8 cellular contexts compared by ENCODE assay signal in the genomic region with DNA sequence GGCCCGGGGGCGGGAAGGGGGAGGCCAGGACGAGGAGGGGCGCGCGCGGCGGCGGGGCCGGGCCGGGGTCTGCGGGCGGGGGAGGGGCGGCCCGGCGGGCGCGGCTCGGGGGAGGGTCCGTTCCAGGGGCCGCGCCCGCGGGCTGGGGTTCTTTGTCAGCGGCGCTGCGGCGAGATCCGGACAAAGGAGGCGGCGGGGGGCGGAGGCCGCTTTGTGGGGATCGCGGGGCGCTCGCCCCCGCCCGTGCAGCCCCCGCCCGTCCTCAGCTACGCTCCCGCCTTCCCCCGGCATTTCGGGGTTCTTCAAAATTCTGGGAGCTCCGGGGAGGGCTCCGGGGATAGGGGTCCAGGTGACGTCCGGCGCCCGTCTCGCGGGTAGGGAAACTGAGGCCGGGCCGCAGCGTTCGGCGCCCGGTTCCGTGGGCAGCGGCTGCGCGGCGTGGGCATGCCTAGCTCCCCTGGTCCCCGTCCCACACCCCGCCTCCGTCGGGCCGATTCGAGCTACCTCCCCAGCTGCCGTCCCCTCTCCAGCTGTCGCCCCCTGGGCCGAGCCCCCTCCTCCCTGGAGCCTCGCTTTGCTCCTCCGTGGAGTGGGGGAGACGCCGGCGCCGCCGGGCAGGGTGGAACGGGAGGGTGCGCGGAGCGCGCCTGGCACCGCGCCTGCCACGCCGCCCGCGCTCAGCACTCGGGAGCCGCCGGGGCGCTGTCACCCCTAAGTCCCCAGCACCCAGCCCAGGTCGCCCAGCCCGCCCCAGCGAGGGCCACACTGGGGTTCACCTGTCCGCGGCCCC. TPM values are rescaled to one million over a fixed set of nuclear protein-coding genes. Genes with fewer than 3 reads are reported as not detected.
DNase-seq lines count a peak whose midpoint lies in the region; FAIRE-seq and TF ChIP-seq lines count a peak whose summit lies in the region.

No MANE protein-coding gene starts in this region.

- peak overlapping the region; percentile 68 for H2AFZ ChIP-seq in hepatocyte

- no peaks in the 10 kb centered on the region for H3K9me3 Mint-ChIP-seq in activated naive CD4-positive, alpha-beta T cell treated with anti-CD3 and anti-CD28 coated beads, Interleukin-2, amount 10 ng/mL, durations not matched to agents 7 days and 5 days

- peaks cover 6% of the 10 kb centered on the region for H3K36me3 Mint-ChIP-seq in activated naive CD4-positive, alpha-beta T cell treated with anti-CD3 and anti-CD28 coated beads, Interleukin-2, amount 10 ng/mL, durations not matched to agents 7 days and 5 days

- no peaks in the 10 kb centered on the region for H3K27me3 Mint-ChIP-seq in activated naive CD4-positive, alpha-beta T cell treated with anti-CD3 and anti-CD28 coated beads, Interleukin-2, amount 10 ng/mL, durations not matched to agents 7 days and 5 days

- H3K9me2 ChIP-seq in hepatocyte (replicated peaks; ENCODE audit: insufficient read depth) = no peaks in the 10 kb centered on the region

- peaks cover 53% of the 10 kb centered on the region for H3K79me2 ChIP-seq in hepatocyte

- H3K9me3 ChIP-seq in hepatocyte (ENCODE audit: low read depth) = no peaks in the 10 kb centered on the region

- WGBS in hepatocyte (ENCODE audit: low lambda C conversion rate, missing lambda C conversion rate) = 17% methylated on average over 8 of the region's 100 CpGs

- DNase-seq in activated T-cell treated with anti-CD3 and anti-CD28 coated beads, Interleukin-2, amount 50 U/mL, for 1 hour = peak; percentile 60
- DNase-seq in activated T-cell treated with anti-CD3 and anti-CD28 coated beads for 4 hours (no peak), hepatocyte (ENCODE audit: low spot score) (peak; percentile 51), amniotic stem cell (lab: John Stamatoyannopoulos, UW) (no peak), UCSD-AML1 (lab: John Stamatoyannopoulos, UW; ENCODE audit: unreplicated experiment) (no peak), RCC 7860 (ENCODE audit: low spot score) (no peak)
- peak; percentile 46 for DNase-seq in activated naive CD4-positive, alpha-beta T cell treated with anti-CD3 and anti-CD28 coated beads, Interleukin-2, amount 10 ng/mL, durations not matched to agents 7 days and 5 days

- H3K27ac Mint-ChIP-seq in activated naive CD4-positive, alpha-beta T cell treated with anti-CD3 and anti-CD28 coated beads, Interleukin-2, amount 10 ng/mL, durations not matched to agents 7 days and 5 days = peak overlapping the region; percentile 97

- H3K4me1 ChIP-seq in hepatocyte (ENCODE audit: insufficient read depth) = peaks cover 10% of the 10 kb centered on the region

- no peaks in the 10 kb centered on the region for H3K27me3 ChIP-seq in hepatocyte

- H4K20me1 ChIP-seq in hepatocyte (ENCODE audit: insufficient read depth, poor library complexity, severe bottlenecking) = peaks cover 46% of the 10 kb centered on the region

- H3K27ac ChIP-seq in hepatocyte = peak overlapping the region; percentile 9
- H3K27ac ChIP-seq in skin epidermis = peak overlapping the region; percentile 33 to 86 (median 80)

- peak overlapping the region; percentile 83 for H3K4me3 Mint-ChIP-seq in activated naive CD4-positive, alpha-beta T cell treated with anti-CD3 and anti-CD28 coated beads, Interleukin-2, amount 10 ng/mL, durations not matched to agents 7 days and 5 days

- no peaks in the 10 kb centered on the region for H3K36me3 ChIP-seq in hepatocyte (replicated peaks; ENCODE audit: insufficient read depth, low read depth)

- H3K4me1 Mint-ChIP-seq in activated naive CD4-positive, alpha-beta T cell treated with anti-CD3 and anti-CD28 coated beads, Interleukin-2, amount 10 ng/mL, durations not matched to agents 7 days and 5 days = peaks cover 85% of the 10 kb centered on the region

- no peak for FAIRE-seq in RCC 7860 (lab: Jason Lieb, UNC)

- CTCF ChIA-PET in activated naive CD4-positive, alpha-beta T cell treated with anti-CD3 and anti-CD28 coated beads, Interleukin-2, amount 10 ng/mL, durations not matched to agents 7 days and 5 days (lab: Charles Lee) = interaction anchor here (0.9 kb wide), 1 partner anchor 83 kb away, joined by 3 read pairs; the partner anchor contains the start of gene LITAF

- H3K4me3 ChIP-seq in hepatocyte (peak overlapping the region; percentile 97), skin epidermis (peak overlapping the region; percentile 55 to 88 (median 84))

- peak overlapping the region; percentile 94 for H3K4me2 ChIP-seq in hepatocyte

- TF ChIP-seq CTCF in hepatocyte (IDR thresholded peaks at IDR 0.05; ENCODE audit: poor library complexity) = no peak

RNA-seq across cellular contexts. Expression of gene SNN, which starts 0.5 kb away (rescaled TPM):
- total RNA-seq in hepatocyte = 18.8 and 18.9 TPM in 2 replicates
- polyA plus RNA-seq in hepatocyte = 16.4 and 16.7 TPM in 2 replicates

Comparison
In these comparisons a context has a peak if more than half of its experiments do, and no peak if none do; other contexts are left out.
1. DNase-seq: peak in activated T-cell treated with anti-CD3 and anti-CD28 coated beads, Interleukin-2, amount 50 U/mL, for 1 hour (single experiment), activated naive CD4-positive, alpha-beta T cell treated with anti-CD3 and anti-CD28 coated beads, Interleukin-2, amount 10 ng/mL, durations not matched to agents 7 days and 5 days (single experiment) and hepatocyte (single experiment); none in activated T-cell treated with anti-CD3 and anti-CD28 coated beads for 4 hours (single experiment), amniotic stem cell (single experiment), UCSD-AML1 (single experiment) and RCC 7860 (single experiment).